13 cellular contexts compared by ENCODE assay signal in the genomic region with DNA sequence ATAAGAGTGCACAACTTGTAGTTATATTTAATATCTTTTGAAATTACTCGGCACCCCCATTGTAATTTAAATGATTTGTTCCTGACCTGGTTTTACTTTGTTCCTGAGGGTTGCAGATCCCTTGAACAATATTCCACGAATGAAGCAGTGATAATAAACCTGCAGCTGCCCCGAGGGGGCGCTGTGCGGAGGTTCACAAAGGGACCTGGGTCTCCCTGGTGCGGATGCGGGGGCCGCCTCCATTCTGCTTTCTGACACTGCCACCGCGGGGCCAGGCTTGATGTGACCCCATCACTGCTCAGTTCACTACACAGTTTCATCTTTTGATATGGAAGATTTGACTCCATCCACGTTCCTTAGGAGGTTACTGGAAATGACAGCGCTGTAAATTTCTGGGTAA.
DNase-seq lines count a peak whose midpoint lies in the region; ATAC-seq and TF ChIP-seq lines count a peak whose summit lies in the region.
"Had no signal": no experiment of that assay in that cellular context is flagged by ENCODE, and none has a peak within 500 bp of the region (broad histone marks: within the 10 kb centered on the region; RNA-seq: fewer than 3 reads in every experiment).

No MANE protein-coding gene starts in this region.

- TF ChIP-seq POLR2A in gastrocnemius medialis (IDR thresholded peaks at IDR 0.05), result no peak

- no peaks in the 10 kb centered on the region for H3K79me2 ChIP-seq in OCI-LY7 (ENCODE audit: insufficient read depth, low read depth, low read length)

- H3K27ac ChIP-seq in OCI-LY7 (ENCODE audit: low read depth, low read length, poor library complexity, severe bottlenecking) (no peak overlapping the region), gastrocnemius medialis (no peak overlapping the region), substantia nigra (ENCODE audit: low read depth, low read length, poor library complexity, severe bottlenecking) (no peak overlapping the region)
- H3K27ac ChIP-seq: breast epithelium had no signal

- in situ Hi-C loops in gastrocnemius medialis (cut with MboI; ENCODE audit: low sequenced_read_pairs in 4 of 4), result loop anchor here in 1 of 4 donors (25.0 kb wide), 1 partner anchor 513 kb away; the partner anchor contains the start of gene CLDN5

- POLR2A ChIA-PET in OCI-LY7 (lab: Charles Lee), result interaction anchor here (0.6 kb wide), 1 partner anchor 648 kb away, joined by 3 read pairs; no protein-coding TSS in a partner anchor

- H3K4me1 ChIP-seq in OCI-LY7 (ENCODE audit: insufficient read depth, low read length, poor library complexity, severe bottlenecking) (no peaks in the 10 kb centered on the region), gastrocnemius medialis (no peaks in the 10 kb centered on the region)
- H3K4me1 ChIP-seq: breast epithelium had no signal

- no peak overlapping the region for H3K4me3 ChIP-seq in OCI-LY7 (ENCODE audit: low read depth, low read length, poor library complexity, severe bottlenecking)
- no peak overlapping the region for H3K4me3 ChIP-seq in gastrocnemius medialis
- H3K4me3 ChIP-seq: breast epithelium had no signal

- H2AFZ ChIP-seq in OCI-LY7 (ENCODE audit: low read length), result no peak overlapping the region

- no peaks in the 10 kb centered on the region for H4K20me1 ChIP-seq in OCI-LY7 (ENCODE audit: insufficient read depth, low read length)

- H3K36me3 ChIP-seq in OCI-LY7 (ENCODE audit: insufficient read depth, low read length), result no peaks in the 10 kb centered on the region
- no peaks in the 10 kb centered on the region for H3K36me3 ChIP-seq in gastrocnemius medialis
- H3K36me3 ChIP-seq: breast epithelium had no signal

- DNase-seq in stimulated activated CD4-positive, alpha-beta T cell treated with anti-CD3 and anti-CD28 coated beads, Interleukin-1b, Interleukin-23, amount 100 ng/mL, for 48 hours, result peak; percentile 34
- DNase-seq in stimulated activated CD4-positive, alpha-beta T cell treated with anti-CD3 and anti-CD28 coated beads, Interleukin-12 subunit alpha, Interleukin-12 subunit beta, amount 100 ng/mL, for 4 hours, result no peak
- DNase-seq in OCI-LY7 (ENCODE audit: low spot score) (peak; percentile 4), iPS DF 19.7 (ENCODE audit: low read depth, low spot score) (peak; percentile 15), gastrocnemius medialis (no peak), substantia nigra (lab: John Stamatoyannopoulos, UW) (no peak), C1 segment of cervical spinal cord (lab: John Stamatoyannopoulos, UW) (no peak)
- DNase-seq: kidney glomerular epithelial cell; NCI-H1436 treated with DMSO at 0.1 percent for 48 hours; NK-92 treated with Interleukin-12 subunit alpha and Interleukin-12 subunit beta, amount 100 ng/mL, for 24 hours; nucleus accumbens had no signal

- ATAC-seq in gastrocnemius medialis (no peak), GM19328 (IDR thresholded peaks at IDR 0.05; ENCODE audit: unreplicated experiment) (no peak)

- H3K4me2 ChIP-seq in OCI-LY7 (ENCODE audit: low read length), result no peak overlapping the region

- no TSS peak for BruUV-seq in OCI-LY7 (replicated peaks; lab: Mats Ljungman, UMichigan)

- intact Hi-C loops in OCI-LY7 (cut with micrococcal nuclease; ENCODE audit: unreplicated experiment) (no loop called here), gastrocnemius medialis (cut with DNase I; ENCODE audit: low total_unique reads) (no loop called here)

- CTCF ChIA-PET in OCI-LY7 (lab: Charles Lee; ENCODE audit: unreplicated experiment), result no interaction called here

- TF ChIP-seq CTCF in OCI-LY7 (conservative IDR thresholded peaks at IDR 0.05; ENCODE audit: low read length), result peak; percentile 70
- TF ChIP-seq CTCF in gastrocnemius medialis (IDR thresholded peaks at IDR 0.05 in 4 of 5, conservative IDR thresholded peaks at IDR 0.05 in 1 of 5), result no peak

- peaks cover 5 to 16% (median 15%) of the 10 kb centered on the region in 3 donors for H3K27me3 ChIP-seq in gastrocnemius medialis

- H3K9me2 ChIP-seq in OCI-LY7 (ENCODE audit: insufficient read depth, low read length), result no peaks in the 10 kb centered on the region

- H3K9me3 ChIP-seq in OCI-LY7 (ENCODE audit: low read length), result no peaks in the 10 kb centered on the region
- H3K9me3 ChIP-seq in gastrocnemius medialis, result no peaks in the 10 kb centered on the region
- H3K9me3 ChIP-seq: breast epithelium had no signal

Comparison
In these comparisons a context has a peak if more than half of its experiments do, and no peak if none do; other contexts are left out.
1. DNase-seq: peak in stimulated activated CD4-positive, alpha-beta T cell treated with anti-CD3 and anti-CD28 coated beads, Interleukin-1b, Interleukin-23, amount 100 ng/mL, for 48 hours (single experiment), OCI-LY7 (single experiment) and iPS DF 19.7 (single experiment); none in stimulated activated CD4-positive, alpha-beta T cell treated with anti-CD3 and anti-CD28 coated beads, Interleukin-12 subunit alpha, Interleukin-12 subunit beta, amount 100 ng/mL, for 4 hours (single experiment), gastrocnemius medialis (0 of 2), substantia nigra (0 of 49) and C1 segment of cervical spinal cord (0 of 14).